26 cellular contexts compared by ENCODE assay signal in the genomic region with DNA sequence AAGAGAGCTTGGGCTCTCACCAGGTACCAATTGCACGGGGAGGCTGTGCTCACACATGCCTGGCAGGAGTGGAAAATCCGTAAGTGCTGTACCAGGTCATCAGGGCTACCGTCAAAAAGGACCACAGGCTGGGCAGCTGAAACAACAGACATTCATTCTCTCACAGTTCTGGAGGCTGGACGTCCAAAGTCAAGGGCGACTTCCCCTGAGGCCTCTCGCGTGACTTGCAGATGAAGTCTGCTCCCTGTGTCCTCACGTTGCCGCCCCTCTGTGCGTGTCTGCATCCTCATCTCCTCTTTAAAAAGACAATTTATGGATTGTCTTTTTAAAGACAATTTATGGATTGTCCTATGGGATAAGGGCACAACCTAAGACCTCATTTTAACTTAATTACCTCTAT.
DNase-seq lines count a peak whose midpoint lies in the region; ATAC-seq, FAIRE-seq and TF ChIP-seq lines count a peak whose summit lies in the region.
"Had no signal": no experiment of that assay in that cellular context is flagged by ENCODE, and none has a peak within 500 bp of the region (broad histone marks: within the 10 kb centered on the region; RNA-seq: fewer than 3 reads in every experiment).

No MANE protein-coding gene starts in this region.

- peaks cover 4 to 33% of the 10 kb centered on the region in 2 experiments; a peak in 3 of 5 replicates for H3K27me3 ChIP-seq in HepG2 (ENCODE audit: control insufficient read depth in 1 of 2, insufficient read depth in 2 of 2, low read length in 2 of 2)
- no peaks in the 10 kb centered on the region for H3K27me3 ChIP-seq in right lobe of liver
- H3K27me3 ChIP-seq in K562 (ENCODE audit: control insufficient read depth in 2 of 2, insufficient read depth in 2 of 2, low read length in 2 of 2): peaks cover 0 to 35% of the 10 kb centered on the region in 2 experiments; a peak in 2 of 5 replicates
- H3K27me3 ChIP-seq: BE2C had no signal

- H3K4me3 Mint-ChIP-seq in activated CD8-positive, alpha-beta memory T cell treated with anti-CD3 and anti-CD28 coated beads, Interleukin-2, amount 10 ng/mL, durations not matched to agents 7 days and 5 days: no peak overlapping the region
- H3K4me3 Mint-ChIP-seq: CD14-positive monocyte; CD4-positive, alpha-beta T cell; CD8-positive, alpha-beta memory T cell had no signal

- no peak for ATAC-seq in HepG2
- ATAC-seq in right lobe of liver: no peak
- ATAC-seq in K562: no peak
- ATAC-seq in sciatic nerve: peak; percentile 55
- no peak for ATAC-seq in activated CD8-positive, alpha-beta memory T cell treated with anti-CD3 and anti-CD28 coated beads, Interleukin-2, amount 10 ng/mL, durations not matched to agents 7 days and 5 days
- ATAC-seq: A549, GM12878 had no signal

- no peak overlapping the region for H3K4me2 ChIP-seq in HepG2 (ENCODE audit: low read depth, low read length)
- no peak overlapping the region for H3K4me2 ChIP-seq in K562 (ENCODE audit: insufficient read depth, low read length)
- H3K4me2 ChIP-seq: A549 had no signal

- no peaks in the 10 kb centered on the region for H3K36me3 Mint-ChIP-seq in activated CD8-positive, alpha-beta memory T cell treated with anti-CD3 and anti-CD28 coated beads, Interleukin-2, amount 10 ng/mL, durations not matched to agents 7 days and 5 days
- H3K36me3 Mint-ChIP-seq: CD14-positive monocyte; CD8-positive, alpha-beta memory T cell had no signal

- TF ChIP-seq EP300 in HepG2 (IDR thresholded peaks at IDR 0.05; ENCODE audit: low read depth in 2 of 2, low read length in 2 of 2) (no peak), HepG2 (CRISPR knock-in tag; IDR thresholded peaks at IDR 0.05; ENCODE audit: borderline replicate concordance) (no peak), K562 (IDR thresholded peaks at IDR 0.05; ENCODE audit: low read length) (no peak)

- 26% methylated on average over 7 of the region's 10 CpGs for WGBS in HepG2 (ENCODE audit: low lambda C conversion rate)
- WGBS in right lobe of liver (ENCODE audit: insufficient coverage, low coverage, low lambda C conversion rate, missing lambda C conversion rate): 67% methylated on average over 3 of the region's 10 CpGs
- WGBS in K562 (ENCODE audit: insufficient coverage, low coverage, missing lambda C conversion rate): 0% methylated on average over 10 of the region's 10 CpGs

- no TSS peak for BruUV-seq in HepG2 (replicated peaks; lab: Mats Ljungman, UMichigan)
- no TSS peak for BruUV-seq in K562 (replicated peaks; lab: Mats Ljungman, UMichigan)

- FAIRE-seq in HepG2 (lab: Jason Lieb, UNC): no peak
- FAIRE-seq in K562 (lab: Jason Lieb, UNC): no peak
- FAIRE-seq in frontal cortex (lab: Jason Lieb, UNC): no peak
- FAIRE-seq: A549, D721Med, GM12878 had no signal

- no peak overlapping the region for H3K27ac Mint-ChIP-seq in activated CD8-positive, alpha-beta memory T cell treated with anti-CD3 and anti-CD28 coated beads, Interleukin-2, amount 10 ng/mL, durations not matched to agents 7 days and 5 days
- H3K27ac Mint-ChIP-seq: CD14-positive monocyte; CD4-positive, alpha-beta T cell; CD8-positive, alpha-beta memory T cell had no signal

- H3K4me1 Mint-ChIP-seq in activated CD8-positive, alpha-beta memory T cell treated with anti-CD3 and anti-CD28 coated beads, Interleukin-2, amount 10 ng/mL, durations not matched to agents 7 days and 5 days: no peaks in the 10 kb centered on the region
- H3K4me1 Mint-ChIP-seq: CD14-positive monocyte had no signal

- intact Hi-C loops in HepG2 (cut with micrococcal nuclease; ENCODE audit: unreplicated experiment): no loop called here
- intact Hi-C loops in right lobe of liver (cut with DNase I): no loop called here
- intact Hi-C loops in K562 (cut with micrococcal nuclease): no loop called here
- intact Hi-C loops in sciatic nerve (cut with DNase I): no loop called here

- no peaks in the 10 kb centered on the region for H3K9me3 ChIP-seq in HepG2 (ENCODE audit: low read length)
- H3K9me3 ChIP-seq in right lobe of liver: no peaks in the 10 kb centered on the region
- H3K9me3 ChIP-seq in K562 (replicated peaks; ENCODE audit: control insufficient read depth, insufficient read depth, low read depth, low read length): no peaks in the 10 kb centered on the region; the same call in 1 of the 2 replicates
- H3K9me3 ChIP-seq: BE2C had no signal

- TF ChIP-seq CTCF in HepG2 (CRISPR knock-in tag; IDR thresholded peaks at IDR 0.05) (no peak), right lobe of liver (IDR thresholded peaks at IDR 0.05) (no peak), K562 (IDR thresholded peaks at IDR 0.05 in 2 of 3, conservative IDR thresholded peaks at IDR 0.05 in 1 of 3; ENCODE audit: insufficient read depth in 2 of 3, low read depth in 1 of 3, low read length in 3 of 3) (no peak)

- TF ChIP-seq RAD21 in HepG2 (CRISPR knock-in tag; IDR thresholded peaks at IDR 0.05) (no peak), K562 (CRISPR knock-in tag; conservative IDR thresholded peaks at IDR 0.05 in 1 of 2, IDR thresholded peaks at IDR 0.05 in 1 of 2) (no peak)

- no peaks in the 10 kb centered on the region for H3K79me2 ChIP-seq in HepG2 (ENCODE audit: insufficient read depth, low read length)
- no peaks in the 10 kb centered on the region for H3K79me2 ChIP-seq in K562 (ENCODE audit: control insufficient read depth, insufficient read depth, low read length)

- H2AFZ ChIP-seq in HepG2 (ENCODE audit: low read length): no peak overlapping the region
- H2AFZ ChIP-seq in K562 (ENCODE audit: low read depth, low read length): no peak overlapping the region

- no peaks in the 10 kb centered on the region for H3K36me3 ChIP-seq in HepG2 (replicated peaks in 1 of 2; ENCODE audit: control insufficient read depth in 1 of 2, insufficient read depth in 2 of 2, low read length in 2 of 2)
- no peaks in the 10 kb centered on the region for H3K36me3 ChIP-seq in right lobe of liver
- H3K36me3 ChIP-seq in K562 (ENCODE audit: control insufficient read depth, insufficient read depth, low read length): no peaks in the 10 kb centered on the region
- H3K36me3 ChIP-seq: BE2C had no signal

- DNase-seq in HepG2 (ENCODE audit: low spot score) (no peak), right lobe of liver (no peak), K562 (ENCODE audit: extremely low read depth in 1 of 4, low spot score in 3 of 4) (no peak), foreskin melanocyte (peak; percentile 88), sciatic nerve (ENCODE audit: low spot score) (no peak), ecto neural progenitor cell (ENCODE audit: low spot score) (no peak), frontal cortex (ENCODE audit: low spot score in 2 of 2) (no peak)
- DNase-seq in activated CD8-positive, alpha-beta memory T cell treated with anti-CD3 and anti-CD28 coated beads, Interleukin-2, amount 10 ng/mL, durations not matched to agents 7 days and 5 days: no peak
- DNase-seq: 8988T; ACHN; AML-193; BE2C; CD4-positive, alpha-beta T cell; CD8-positive, alpha-beta memory T cell; DMS 273 treated with DMSO at 0.1 percent for 48 hours; DMS79; EL; GDM1; GOT3; H7; HCEC 1CT had no signal

- H3K4me1 ChIP-seq in HepG2 (ENCODE audit: insufficient read depth, low read length) (no peaks in the 10 kb centered on the region), right lobe of liver (no peaks in the 10 kb centered on the region), K562 (replicated peaks in 1 of 2; ENCODE audit: control insufficient read depth in 2 of 2, insufficient read depth in 2 of 2, low read length in 2 of 2) (no peaks in the 10 kb centered on the region)
- H3K4me1 ChIP-seq: A549, BE2C had no signal

- H3K27ac ChIP-seq in HepG2 (ENCODE audit: extremely low read length, insufficient read depth, low read length) (no peak overlapping the region), right lobe of liver (no peak overlapping the region), K562 (ENCODE audit: extremely low read depth, low read depth, low read length) (no peak overlapping the region)
- H3K27ac ChIP-seq: A549; BLaER1 treated with 17β-estradiol and CSF1 and Interleukin-3, amounts not matched to agents 10 nM and 100 nM had no signal

- peaks cover 16% of the 10 kb centered on the region for H3K9me3 Mint-ChIP-seq in activated CD8-positive, alpha-beta memory T cell treated with anti-CD3 and anti-CD28 coated beads, Interleukin-2, amount 10 ng/mL, durations not matched to agents 7 days and 5 days (ENCODE audit: low read depth)

- POLR2A ChIA-PET in HepG2 (lab: Yijun Ruan, JAX) (no interaction called here), K562 (lab: Yijun Ruan, JAX) (interaction anchor here (0.6 kb wide), 3 partner anchors 33 to 1745 kb away, joined by 3 read pairs; no protein-coding TSS in a partner anchor)

- no peaks in the 10 kb centered on the region for H3K9me1 ChIP-seq in K562 (ENCODE audit: control insufficient read depth, insufficient read depth, low read length)

- TF ChIP-seq POLR2A in HepG2 (IDR thresholded peaks at IDR 0.05; ENCODE audit: insufficient read depth in 1 of 2, low read depth in 2 of 2, low read length in 2 of 2): no peak
- no peak for TF ChIP-seq POLR2A in right lobe of liver (IDR thresholded peaks at IDR 0.05)
- no peak for TF ChIP-seq POLR2A in K562 (conservative IDR thresholded peaks at IDR 0.05)

- no peak overlapping the region for H3K9ac ChIP-seq in HepG2 (ENCODE audit: insufficient read depth, low read depth, low read length)
- H3K9ac ChIP-seq in K562 (ENCODE audit: insufficient read depth in 1 of 2, low read depth in 2 of 2, low read length in 2 of 2): no peak overlapping the region
- H3K9ac ChIP-seq: BLaER1 treated with 17β-estradiol and CSF1 and Interleukin-3, amounts not matched to agents 10 nM and 100 nM had no signal

- H3K4me3 ChIP-seq in HepG2 (replicated peaks in 1 of 3; ENCODE audit: insufficient read depth in 1 of 3, low read depth in 2 of 3, low read length in 3 of 3) (no peak overlapping the region), right lobe of liver (no peak overlapping the region), K562 (no peak overlapping the region)
- H3K4me3 ChIP-seq: A549; BLaER1 treated with 17β-estradiol and CSF1 and Interleukin-3, amounts not matched to agents 10 nM and 100 nM; GM12878 had no signal

- no peaks in the 10 kb centered on the region for H4K20me1 ChIP-seq in HepG2 (ENCODE audit: insufficient read depth, low read length)
- no peaks in the 10 kb centered on the region; the same call in 1 of the 2 replicates for H4K20me1 ChIP-seq in K562 (replicated peaks; ENCODE audit: control insufficient read depth, insufficient read depth, low read length)
- H4K20me1 ChIP-seq: BLaER1 treated with 17β-estradiol and CSF1 and Interleukin-3, amounts not matched to agents 10 nM and 100 nM had no signal

- CTCF ChIA-PET in HepG2 (lab: Yijun Ruan, JAX; ENCODE audit: low intra/inter-chr PET ratio, low total read pairs): no interaction called here
- CTCF ChIA-PET in K562 (lab: Yijun Ruan, JAX; ENCODE audit: low intra/inter-chr PET ratio): no interaction called here
- CTCF ChIA-PET in activated CD8-positive, alpha-beta memory T cell treated with anti-CD3 and anti-CD28 coated beads, Interleukin-2, amount 10 ng/mL, durations not matched to agents 7 days and 5 days (lab: Charles Lee): no interaction called here

- H3K27me3 Mint-ChIP-seq in activated CD8-positive, alpha-beta memory T cell treated with anti-CD3 and anti-CD28 coated beads, Interleukin-2, amount 10 ng/mL, durations not matched to agents 7 days and 5 days: no peaks in the 10 kb centered on the region
- H3K27me3 Mint-ChIP-seq: CD4-positive, alpha-beta T cell had no signal

- in situ Hi-C loops in HepG2 (cut with HindIII; ENCODE audit: extremely low pct_ligation_motif_present, low pct_unique_long_range_greater_than_20kb): no loop called here
- in situ Hi-C loops in K562 (cut with MboI): no loop called here
